1 cellular context compared by ENCODE assay signal in the genomic region with DNA sequence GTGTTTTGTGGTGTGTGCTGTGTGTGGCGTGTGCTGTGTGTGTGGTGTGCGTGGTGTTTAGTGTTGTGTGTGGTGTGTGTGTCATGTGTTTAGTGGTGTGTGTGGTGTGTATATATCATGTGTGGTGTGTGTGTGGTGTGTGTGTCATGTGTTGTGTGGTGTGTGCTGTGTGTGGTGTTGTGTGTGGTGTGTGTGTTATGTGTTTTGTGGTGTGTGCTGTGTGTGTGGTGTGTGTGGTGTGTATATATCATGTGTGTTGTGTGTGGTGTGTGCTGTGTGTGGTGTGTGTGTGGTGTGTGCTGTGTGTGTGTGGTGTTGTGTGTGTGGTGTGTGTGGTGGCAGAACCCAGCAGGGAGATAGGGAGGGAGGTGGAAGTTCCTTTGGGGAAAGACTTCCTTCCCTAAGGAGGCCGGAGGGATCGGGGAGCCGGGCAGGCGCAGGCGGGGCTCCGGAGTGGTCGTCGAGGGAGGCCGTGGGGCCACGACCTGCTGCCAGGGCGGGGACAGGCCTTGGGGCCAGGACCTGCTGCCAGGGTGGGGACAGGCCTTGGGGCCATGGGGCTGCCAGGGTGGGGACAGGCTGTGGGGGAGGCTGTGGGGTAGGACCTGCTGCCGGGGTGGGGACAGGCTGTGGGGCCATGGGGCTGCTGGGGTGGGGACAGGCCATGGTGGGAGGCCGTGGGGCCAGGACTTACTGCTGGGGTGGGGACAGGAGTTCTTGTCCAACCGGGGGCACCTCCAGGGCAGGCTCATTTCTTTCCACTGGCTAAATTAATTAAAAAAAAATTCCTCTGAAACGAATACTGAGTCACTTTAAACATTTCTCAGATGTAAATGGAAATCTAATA.
A peak's percentile ranks its signal among the peaks of the same experiment; 100 is the strongest.
TF ChIP-seq lines count a peak whose summit lies in the region.

No MANE protein-coding gene starts in this region.

TF ChIP-seq in K562, 482 proteins besides CTCF, POLR2A, EP300 and RAD21 (continued from another document and continues in another):
- TF ChIP-seq MTF1 (CRISPR knock-in tag; IDR thresholded peaks at IDR 0.05; ENCODE audit: borderline replicate concordance) (no peak), ZNF232 (CRISPR knock-in tag; IDR thresholded peaks at IDR 0.05) (no peak), ZNF146 (CRISPR knock-in tag; IDR thresholded peaks at IDR 0.05; ENCODE audit: unreplicated experiment) (no peak), SIN3A (IDR thresholded peaks at IDR 0.05; ENCODE audit: borderline replicate concordance in 2 of 2, control insufficient read depth in 1 of 2, low read depth in 2 of 2, low read length in 2 of 2) (no peak), ZNF311 (CRISPR knock-in tag; IDR thresholded peaks at IDR 0.05) (no peak), EHMT2 (IDR thresholded peaks at IDR 0.05) (peak; percentile 51; the same call in 1 of the 2 replicates), BRD9 (IDR thresholded peaks at IDR 0.05; ENCODE audit: low read depth, partially characterized antibody) (peak; percentile 40), HCFC1 (IDR thresholded peaks at IDR 0.05; ENCODE audit: low read depth, low read length) (no peak), MTA1 (IDR thresholded peaks at IDR 0.05; ENCODE audit: borderline replicate concordance) (peak; percentile 66), ZNF174 (CRISPR knock-in tag; IDR thresholded peaks at IDR 0.05) (no peak), RB1 (IDR thresholded peaks at IDR 0.05; ENCODE audit: low read depth) (no peak), NUFIP1 (IDR thresholded peaks at IDR 0.05; ENCODE audit: partially characterized antibody) (no peak), CXXC5 (CRISPR knock-in tag; IDR thresholded peaks at IDR 0.05) (no peak), CBX1 (IDR thresholded peaks at IDR 0.05; ENCODE audit: low read depth) (peak; percentile 53; the same call in 1 of the 2 replicates), XRCC5 (IDR thresholded peaks at IDR 0.05; ENCODE audit: low read depth, low read length) (no peak), PML (IDR thresholded peaks at IDR 0.05; ENCODE audit: low read length) (no peak), GTF2F1 (IDR thresholded peaks at IDR 0.05; ENCODE audit: low read depth, low read length) (no peak), ZC3H4 (CRISPR knock-in tag; IDR thresholded peaks at IDR 0.05; ENCODE audit: borderline replicate concordance) (no peak), CBX5 (IDR thresholded peaks at IDR 0.05; ENCODE audit: borderline replicate concordance, low read depth) (no peak)
- TF ChIP-seq, protein P1, sequence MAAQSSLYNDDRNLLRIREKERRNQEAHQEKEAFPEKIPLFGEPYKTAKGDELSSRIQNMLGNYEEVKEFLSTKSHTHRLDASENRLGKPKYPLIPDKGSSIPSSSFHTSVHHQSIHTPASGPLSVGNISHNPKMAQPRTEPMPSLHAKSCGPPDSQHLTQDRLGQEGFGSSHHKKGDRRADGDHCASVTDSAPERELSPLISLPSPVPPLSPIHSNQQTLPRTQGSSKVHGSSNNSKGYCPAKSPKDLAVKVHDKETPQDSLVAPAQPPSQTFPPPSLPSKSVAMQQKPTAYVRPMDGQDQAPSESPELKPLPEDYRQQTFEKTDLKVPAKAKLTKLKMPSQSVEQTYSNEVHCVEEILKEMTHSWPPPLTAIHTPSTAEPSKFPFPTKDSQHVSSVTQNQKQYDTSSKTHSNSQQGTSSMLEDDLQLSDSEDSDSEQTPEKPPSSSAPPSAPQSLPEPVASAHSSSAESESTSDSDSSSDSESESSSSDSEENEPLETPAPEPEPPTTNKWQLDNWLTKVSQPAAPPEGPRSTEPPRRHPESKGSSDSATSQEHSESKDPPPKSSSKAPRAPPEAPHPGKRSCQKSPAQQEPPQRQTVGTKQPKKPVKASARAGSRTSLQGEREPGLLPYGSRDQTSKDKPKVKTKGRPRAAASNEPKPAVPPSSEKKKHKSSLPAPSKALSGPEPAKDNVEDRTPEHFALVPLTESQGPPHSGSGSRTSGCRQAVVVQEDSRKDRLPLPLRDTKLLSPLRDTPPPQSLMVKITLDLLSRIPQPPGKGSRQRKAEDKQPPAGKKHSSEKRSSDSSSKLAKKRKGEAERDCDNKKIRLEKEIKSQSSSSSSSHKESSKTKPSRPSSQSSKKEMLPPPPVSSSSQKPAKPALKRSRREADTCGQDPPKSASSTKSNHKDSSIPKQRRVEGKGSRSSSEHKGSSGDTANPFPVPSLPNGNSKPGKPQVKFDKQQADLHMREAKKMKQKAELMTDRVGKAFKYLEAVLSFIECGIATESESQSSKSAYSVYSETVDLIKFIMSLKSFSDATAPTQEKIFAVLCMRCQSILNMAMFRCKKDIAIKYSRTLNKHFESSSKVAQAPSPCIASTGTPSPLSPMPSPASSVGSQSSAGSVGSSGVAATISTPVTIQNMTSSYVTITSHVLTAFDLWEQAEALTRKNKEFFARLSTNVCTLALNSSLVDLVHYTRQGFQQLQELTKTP (IDR thresholded peaks at IDR 0.05; ENCODE audit: low read depth in 1 of 2, partially characterized antibody in 2 of 2): peak in 1 of 2 experiments; percentile 32
- TF ChIP-seq, protein P2, sequence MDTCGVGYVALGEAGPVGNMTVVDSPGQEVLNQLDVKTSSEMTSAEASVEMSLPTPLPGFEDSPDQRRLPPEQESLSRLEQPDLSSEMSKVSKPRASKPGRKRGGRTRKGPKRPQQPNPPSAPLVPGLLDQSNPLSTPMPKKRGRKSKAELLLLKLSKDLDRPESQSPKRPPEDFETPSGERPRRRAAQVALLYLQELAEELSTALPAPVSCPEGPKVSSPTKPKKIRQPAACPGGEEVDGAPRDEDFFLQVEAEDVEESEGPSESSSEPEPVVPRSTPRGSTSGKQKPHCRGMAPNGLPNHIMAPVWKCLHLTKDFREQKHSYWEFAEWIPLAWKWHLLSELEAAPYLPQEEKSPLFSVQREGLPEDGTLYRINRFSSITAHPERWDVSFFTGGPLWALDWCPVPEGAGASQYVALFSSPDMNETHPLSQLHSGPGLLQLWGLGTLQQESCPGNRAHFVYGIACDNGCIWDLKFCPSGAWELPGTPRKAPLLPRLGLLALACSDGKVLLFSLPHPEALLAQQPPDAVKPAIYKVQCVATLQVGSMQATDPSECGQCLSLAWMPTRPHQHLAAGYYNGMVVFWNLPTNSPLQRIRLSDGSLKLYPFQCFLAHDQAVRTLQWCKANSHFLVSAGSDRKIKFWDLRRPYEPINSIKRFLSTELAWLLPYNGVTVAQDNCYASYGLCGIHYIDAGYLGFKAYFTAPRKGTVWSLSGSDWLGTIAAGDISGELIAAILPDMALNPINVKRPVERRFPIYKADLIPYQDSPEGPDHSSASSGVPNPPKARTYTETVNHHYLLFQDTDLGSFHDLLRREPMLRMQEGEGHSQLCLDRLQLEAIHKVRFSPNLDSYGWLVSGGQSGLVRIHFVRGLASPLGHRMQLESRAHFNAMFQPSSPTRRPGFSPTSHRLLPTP (IDR thresholded peaks at IDR 0.05; ENCODE audit: borderline replicate concordance, extremely low read depth, insufficient read length): no peak
- TF ChIP-seq, protein P3, sequence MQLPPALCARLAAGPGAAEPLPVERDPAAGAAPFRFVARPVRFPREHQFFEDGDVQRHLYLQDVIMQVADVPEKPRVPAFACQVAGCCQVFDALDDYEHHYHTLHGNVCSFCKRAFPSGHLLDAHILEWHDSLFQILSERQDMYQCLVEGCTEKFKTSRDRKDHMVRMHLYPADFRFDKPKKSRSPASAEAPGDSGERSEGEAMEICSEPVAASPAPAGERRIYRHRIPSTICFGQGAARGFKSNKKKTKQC (CRISPR knock-in tag; IDR thresholded peaks at IDR 0.05): no peak
- TF ChIP-seq, protein P4, sequence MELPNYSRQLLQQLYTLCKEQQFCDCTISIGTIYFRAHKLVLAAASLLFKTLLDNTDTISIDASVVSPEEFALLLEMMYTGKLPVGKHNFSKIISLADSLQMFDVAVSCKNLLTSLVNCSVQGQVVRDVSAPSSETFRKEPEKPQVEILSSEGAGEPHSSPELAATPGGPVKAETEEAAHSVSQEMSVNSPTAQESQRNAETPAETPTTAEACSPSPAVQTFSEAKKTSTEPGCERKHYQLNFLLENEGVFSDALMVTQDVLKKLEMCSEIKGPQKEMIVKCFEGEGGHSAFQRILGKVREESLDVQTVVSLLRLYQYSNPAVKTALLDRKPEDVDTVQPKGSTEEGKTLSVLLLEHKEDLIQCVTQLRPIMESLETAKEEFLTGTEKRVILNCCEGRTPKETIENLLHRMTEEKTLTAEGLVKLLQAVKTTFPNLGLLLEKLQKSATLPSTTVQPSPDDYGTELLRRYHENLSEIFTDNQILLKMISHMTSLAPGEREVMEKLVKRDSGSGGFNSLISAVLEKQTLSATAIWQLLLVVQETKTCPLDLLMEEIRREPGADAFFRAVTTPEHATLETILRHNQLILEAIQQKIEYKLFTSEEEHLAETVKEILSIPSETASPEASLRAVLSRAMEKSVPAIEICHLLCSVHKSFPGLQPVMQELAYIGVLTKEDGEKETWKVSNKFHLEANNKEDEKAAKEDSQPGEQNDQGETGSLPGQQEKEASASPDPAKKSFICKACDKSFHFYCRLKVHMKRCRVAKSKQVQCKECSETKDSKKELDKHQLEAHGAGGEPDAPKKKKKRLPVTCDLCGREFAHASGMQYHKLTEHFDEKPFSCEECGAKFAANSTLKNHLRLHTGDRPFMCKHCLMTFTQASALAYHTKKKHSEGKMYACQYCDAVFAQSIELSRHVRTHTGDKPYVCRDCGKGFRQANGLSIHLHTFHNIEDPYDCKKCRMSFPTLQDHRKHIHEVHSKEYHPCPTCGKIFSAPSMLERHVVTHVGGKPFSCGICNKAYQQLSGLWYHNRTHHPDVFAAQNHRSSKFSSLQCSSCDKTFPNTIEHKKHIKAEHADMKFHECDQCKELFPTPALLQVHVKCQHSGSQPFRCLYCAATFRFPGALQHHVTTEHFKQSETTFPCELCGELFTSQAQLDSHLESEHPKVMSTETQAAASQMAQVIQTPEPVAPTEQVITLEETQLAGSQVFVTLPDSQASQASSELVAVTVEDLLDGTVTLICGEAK (IDR thresholded peaks at IDR 0.05): peak; percentile 49
- TF ChIP-seq, protein P4 (CRISPR knock-in tag; IDR thresholded peaks at IDR 0.05): no peak
- TF ChIP-seq, protein P5, sequence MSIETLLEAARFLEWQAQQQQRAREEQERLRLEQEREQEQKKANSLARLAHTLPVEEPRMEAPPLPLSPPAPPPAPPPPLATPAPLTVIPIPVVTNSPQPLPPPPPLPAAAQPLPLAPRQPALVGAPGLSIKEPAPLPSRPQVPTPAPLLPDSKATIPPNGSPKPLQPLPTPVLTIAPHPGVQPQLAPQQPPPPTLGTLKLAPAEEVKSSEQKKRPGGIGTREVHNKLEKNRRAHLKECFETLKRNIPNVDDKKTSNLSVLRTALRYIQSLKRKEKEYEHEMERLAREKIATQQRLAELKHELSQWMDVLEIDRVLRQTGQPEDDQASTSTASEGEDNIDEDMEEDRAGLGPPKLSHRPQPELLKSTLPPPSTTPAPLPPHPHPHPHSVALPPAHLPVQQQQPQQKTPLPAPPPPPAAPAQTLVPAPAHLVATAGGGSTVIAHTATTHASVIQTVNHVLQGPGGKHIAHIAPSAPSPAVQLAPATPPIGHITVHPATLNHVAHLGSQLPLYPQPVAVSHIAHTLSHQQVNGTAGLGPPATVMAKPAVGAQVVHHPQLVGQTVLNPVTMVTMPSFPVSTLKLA (conservative IDR thresholded peaks at IDR 0.05): no peak
- TF ChIP-seq, protein P6, sequence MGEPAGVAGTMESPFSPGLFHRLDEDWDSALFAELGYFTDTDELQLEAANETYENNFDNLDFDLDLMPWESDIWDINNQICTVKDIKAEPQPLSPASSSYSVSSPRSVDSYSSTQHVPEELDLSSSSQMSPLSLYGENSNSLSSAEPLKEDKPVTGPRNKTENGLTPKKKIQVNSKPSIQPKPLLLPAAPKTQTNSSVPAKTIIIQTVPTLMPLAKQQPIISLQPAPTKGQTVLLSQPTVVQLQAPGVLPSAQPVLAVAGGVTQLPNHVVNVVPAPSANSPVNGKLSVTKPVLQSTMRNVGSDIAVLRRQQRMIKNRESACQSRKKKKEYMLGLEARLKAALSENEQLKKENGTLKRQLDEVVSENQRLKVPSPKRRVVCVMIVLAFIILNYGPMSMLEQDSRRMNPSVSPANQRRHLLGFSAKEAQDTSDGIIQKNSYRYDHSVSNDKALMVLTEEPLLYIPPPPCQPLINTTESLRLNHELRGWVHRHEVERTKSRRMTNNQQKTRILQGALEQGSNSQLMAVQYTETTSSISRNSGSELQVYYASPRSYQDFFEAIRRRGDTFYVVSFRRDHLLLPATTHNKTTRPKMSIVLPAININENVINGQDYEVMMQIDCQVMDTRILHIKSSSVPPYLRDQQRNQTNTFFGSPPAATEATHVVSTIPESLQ (CRISPR knock-in tag; IDR thresholded peaks at IDR 0.05): no peak
- TF ChIP-seq, protein P7, sequence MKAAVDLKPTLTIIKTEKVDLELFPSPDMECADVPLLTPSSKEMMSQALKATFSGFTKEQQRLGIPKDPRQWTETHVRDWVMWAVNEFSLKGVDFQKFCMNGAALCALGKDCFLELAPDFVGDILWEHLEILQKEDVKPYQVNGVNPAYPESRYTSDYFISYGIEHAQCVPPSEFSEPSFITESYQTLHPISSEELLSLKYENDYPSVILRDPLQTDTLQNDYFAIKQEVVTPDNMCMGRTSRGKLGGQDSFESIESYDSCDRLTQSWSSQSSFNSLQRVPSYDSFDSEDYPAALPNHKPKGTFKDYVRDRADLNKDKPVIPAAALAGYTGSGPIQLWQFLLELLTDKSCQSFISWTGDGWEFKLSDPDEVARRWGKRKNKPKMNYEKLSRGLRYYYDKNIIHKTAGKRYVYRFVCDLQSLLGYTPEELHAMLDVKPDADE (conservative IDR thresholded peaks at IDR 0.05; ENCODE audit: control insufficient read depth, low read depth, low read length): no peak
- TF ChIP-seq, protein P8, sequence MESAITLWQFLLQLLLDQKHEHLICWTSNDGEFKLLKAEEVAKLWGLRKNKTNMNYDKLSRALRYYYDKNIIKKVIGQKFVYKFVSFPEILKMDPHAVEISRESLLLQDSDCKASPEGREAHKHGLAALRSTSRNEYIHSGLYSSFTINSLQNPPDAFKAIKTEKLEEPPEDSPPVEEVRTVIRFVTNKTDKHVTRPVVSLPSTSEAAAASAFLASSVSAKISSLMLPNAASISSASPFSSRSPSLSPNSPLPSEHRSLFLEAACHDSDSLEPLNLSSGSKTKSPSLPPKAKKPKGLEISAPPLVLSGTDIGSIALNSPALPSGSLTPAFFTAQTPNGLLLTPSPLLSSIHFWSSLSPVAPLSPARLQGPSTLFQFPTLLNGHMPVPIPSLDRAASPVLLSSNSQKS (CRISPR knock-in tag; IDR thresholded peaks at IDR 0.05): no peak
